37 cellular contexts compared by ENCODE assay signal in genomic region chr10:60613434-60613833, GRCh38.
"Had no signal": no experiment of that assay in that cellular context is flagged by ENCODE, and none has a peak within 500 bp of the region (broad histone marks: within the 10 kb centered on the region; RNA-seq: fewer than 3 reads in every experiment).

No MANE protein-coding gene starts in this region.

- DNase-seq: activated B cell treated with CpG ODN at 0.5 μM for 24 hours; activated CD4-positive, alpha-beta memory T cell treated with anti-CD3 and anti-CD28 coated beads for 36 hours; activated CD4-positive, alpha-beta T cell treated with anti-CD3 and anti-CD28 coated beads for 4 hours; activated CD4-positive, alpha-beta T cell treated with anti-CD3 and anti-CD28 coated beads, Interleukin-2, amount 10 ng/mL, durations not matched to agents 24 days and 14 days; activated CD4-positive, alpha-beta T cell treated with anti-CD3 and anti-CD28 coated beads, Interleukin-2, amount 50 U/mL, for 1 hour; activated CD4-positive, alpha-beta T cell treated with anti-CD3 and anti-CD28 coated beads, Interleukin-2, amount 50 U/mL, for 4 hours; activated CD4-positive, CD25-positive, alpha-beta regulatory T cell treated with anti-CD3 and anti-CD28 coated beads, Interleukin-2, amount 50 U/mL, for 72 hours; activated CD8-positive, alpha-beta memory T cell treated with anti-CD3 and anti-CD28 coated beads, Interleukin-2, amount 50 U/mL, for 4 hours; activated CD8-positive, alpha-beta T cell treated with anti-CD3 and anti-CD28 coated beads for 36 hours; activated effector memory CD4-positive, alpha-beta T cell treated with anti-CD3 and anti-CD28 coated beads, Interleukin-2, amount 50 U/mL, for 16 hours; activated gamma-delta T cell treated with Interleukin-2 at 50 U/mL for 16 hours; activated naive CD4-positive, alpha-beta T cell; activated naive CD4-positive, alpha-beta T cell treated with anti-CD3 and anti-CD28 coated beads for 36 hours; activated naive CD4-positive, alpha-beta T cell treated with anti-CD3 and anti-CD28 coated beads, Interleukin-2, amount 50 U/mL, for 16 hours; activated naive CD8-positive, alpha-beta T cell treated with anti-CD3 and anti-CD28 coated beads for 36 hours; activated T-cell treated with anti-CD3 and anti-CD28 coated beads for 4 hours; activated T-cell treated with anti-CD3 and anti-CD28 coated beads, Interleukin-2, amount 50 U/mL, for 1 hour; activated T-cell treated with anti-CD3 and anti-CD28 coated beads, Interleukin-2, amount 50 U/mL, for 4 hours; activated T-cell treated with anti-CD3 and anti-CD28 coated beads, Interleukin-2, amount 50 U/mL, for 72 hours; adrenal gland; amniotic stem cell; aorta; body of pancreas; brain microvascular endothelial cell; central memory CD4-positive, alpha-beta T cell; T-helper 1 cell; T-helper 2 cell; T-helper 9 cell had no signal

- H3K36me3 ChIP-seq: adrenal gland, brain microvascular endothelial cell, breast epithelium had no signal

- ATAC-seq: activated CD8-positive, alpha-beta T cell treated with anti-CD3 and anti-CD28 coated beads for 36 hours; activated naive CD4-positive, alpha-beta T cell treated with anti-CD3 and anti-CD28 coated beads, Interleukin-2, amount 50 U/mL, for 72 hours; activated T-cell treated with anti-CD3 and anti-CD28 coated beads, Interleukin-2, amount 50 U/mL, for 4 hours; activated T-cell treated with anti-CD3 and anti-CD28 coated beads, Interleukin-2, amount 50 U/mL, for 72 hours; activated T-helper 17 cell treated with anti-CD3 and anti-CD28 coated beads, Interleukin-2, amount 50 U/mL, for 72 hours; body of pancreas had no signal

- H3K27ac Mint-ChIP-seq: activated B cell treated with CpG ODN at 0.5 μM for 24 hours; activated CD4-positive, alpha-beta memory T cell treated with anti-CD3 and anti-CD28 coated beads for 36 hours; activated CD4-positive, alpha-beta T cell treated with anti-CD3 and anti-CD28 coated beads, Interleukin-2, amount 10 ng/mL, durations not matched to agents 24 days and 14 days; activated CD8-positive, alpha-beta T cell treated with anti-CD3 and anti-CD28 coated beads for 36 hours; activated naive CD4-positive, alpha-beta T cell treated with anti-CD3 and anti-CD28 coated beads for 36 hours; activated naive CD4-positive, alpha-beta T cell treated with anti-CD3 and anti-CD28 coated beads, Interleukin-2, amount 50 U/mL, for 72 hours; activated naive CD8-positive, alpha-beta T cell treated with anti-CD3 and anti-CD28 coated beads for 36 hours; activated T-cell treated with anti-CD3 and anti-CD28 coated beads, Interleukin-2, amount 50 U/mL, for 72 hours; activated T-helper 1 cell treated with anti-CD3 and anti-CD28 coated beads, Interleukin-12 subunit alpha, Interleukin-12 subunit beta, Interleukin-2, Interleukin-4 antibody, amounts not matched to agents 30 ng/mL and 10 ng/mL and 1 ng/mL, durations not matched to agents 14 hours and 24 hours and 36 hours; activated T-helper 17 cell treated with anti-CD3 and anti-CD28 coated beads, Interleukin-2, amount 50 U/mL, for 72 hours; T-helper 1 cell treated with Interleukin-12 subunit alpha and Interleukin-12 subunit beta and Interleukin-4 antibody, amounts not matched to agents 30 μg/mL and 1 μg/mL, for 36 hours; T-helper 2 cell treated with Interferon-gamma antibody and Interleukin-4, amounts not matched to agents 5 μg/mL and 100 μg/mL, for 36 hours had no signal

- H3K36me3 Mint-ChIP-seq: activated naive CD4-positive, alpha-beta T cell treated with anti-CD3 and anti-CD28 coated beads, Interleukin-2, amount 50 U/mL, for 72 hours; activated naive CD8-positive, alpha-beta T cell treated with anti-CD3 and anti-CD28 coated beads for 36 hours had no signal

- H3K27me3 ChIP-seq: adrenal gland, body of pancreas, brain microvascular endothelial cell, breast epithelium had no signal

- H3K27me3 Mint-ChIP-seq: activated B cell treated with CpG ODN at 0.5 μM for 24 hours; activated CD4-positive, alpha-beta memory T cell treated with anti-CD3 and anti-CD28 coated beads for 36 hours; activated CD4-positive, alpha-beta T cell treated with anti-CD3 and anti-CD28 coated beads, Interleukin-2, amount 10 ng/mL, durations not matched to agents 24 days and 14 days; activated CD8-positive, alpha-beta T cell treated with anti-CD3 and anti-CD28 coated beads for 36 hours; activated T-helper 17 cell treated with anti-CD3 and anti-CD28 coated beads, Interleukin-2, amount 50 U/mL, for 72 hours had no signal

- H3K4me1 Mint-ChIP-seq: activated B cell treated with CpG ODN at 0.5 μM for 24 hours had no signal

- H3K9me3 Mint-ChIP-seq: activated B cell treated with CpG ODN at 0.5 μM for 24 hours; activated CD4-positive, alpha-beta memory T cell treated with anti-CD3 and anti-CD28 coated beads for 36 hours; activated CD4-positive, alpha-beta T cell treated with anti-CD3 and anti-CD28 coated beads, Interleukin-2, amount 10 ng/mL, durations not matched to agents 24 days and 14 days; activated CD8-positive, alpha-beta T cell treated with anti-CD3 and anti-CD28 coated beads for 36 hours; activated naive CD4-positive, alpha-beta T cell treated with anti-CD3 and anti-CD28 coated beads for 36 hours; activated naive CD4-positive, alpha-beta T cell treated with anti-CD3 and anti-CD28 coated beads, Interleukin-2, amount 50 U/mL, for 72 hours; activated naive CD8-positive, alpha-beta T cell treated with anti-CD3 and anti-CD28 coated beads for 36 hours; activated T-cell treated with anti-CD3 and anti-CD28 coated beads, Interleukin-2, amount 50 U/mL, for 4 hours; activated T-cell treated with anti-CD3 and anti-CD28 coated beads, Interleukin-2, amount 50 U/mL, for 72 hours; activated T-helper 1 cell treated with anti-CD3 and anti-CD28 coated beads, Interleukin-12 subunit alpha, Interleukin-12 subunit beta, Interleukin-2, Interleukin-4 antibody, amounts not matched to agents 30 ng/mL and 10 ng/mL and 1 ng/mL, durations not matched to agents 14 hours and 24 hours and 36 hours; activated T-helper 17 cell treated with anti-CD3 and anti-CD28 coated beads, Interleukin-2, amount 50 U/mL, for 72 hours; T-helper 1 cell treated with Interleukin-12 subunit alpha and Interleukin-12 subunit beta and Interleukin-4 antibody, amounts not matched to agents 30 μg/mL and 1 μg/mL, for 36 hours; T-helper 2 cell treated with Interferon-gamma antibody and Interleukin-4, amounts not matched to agents 5 μg/mL and 100 μg/mL, for 36 hours had no signal

- H3K4me3 Mint-ChIP-seq: activated B cell treated with CpG ODN at 0.5 μM for 24 hours; activated CD4-positive, alpha-beta memory T cell treated with anti-CD3 and anti-CD28 coated beads for 36 hours; activated CD4-positive, alpha-beta T cell treated with anti-CD3 and anti-CD28 coated beads, Interleukin-2, amount 10 ng/mL, durations not matched to agents 24 days and 14 days; activated CD8-positive, alpha-beta T cell treated with anti-CD3 and anti-CD28 coated beads for 36 hours; activated naive CD4-positive, alpha-beta T cell treated with anti-CD3 and anti-CD28 coated beads for 36 hours; activated naive CD8-positive, alpha-beta T cell treated with anti-CD3 and anti-CD28 coated beads for 36 hours; activated T-cell treated with anti-CD3 and anti-CD28 coated beads, Interleukin-2, amount 50 U/mL, for 4 hours; activated T-cell treated with anti-CD3 and anti-CD28 coated beads, Interleukin-2, amount 50 U/mL, for 72 hours; activated T-helper 1 cell treated with anti-CD3 and anti-CD28 coated beads, Interleukin-12 subunit alpha, Interleukin-12 subunit beta, Interleukin-2, Interleukin-4 antibody, amounts not matched to agents 30 ng/mL and 10 ng/mL and 1 ng/mL, durations not matched to agents 14 hours and 24 hours and 36 hours; activated T-helper 17 cell treated with anti-CD3 and anti-CD28 coated beads, Interleukin-2, amount 50 U/mL, for 72 hours; T-helper 1 cell treated with Interleukin-12 subunit alpha and Interleukin-12 subunit beta and Interleukin-4 antibody, amounts not matched to agents 30 μg/mL and 1 μg/mL, for 36 hours; T-helper 2 cell treated with Interferon-gamma antibody and Interleukin-4, amounts not matched to agents 5 μg/mL and 100 μg/mL, for 36 hours had no signal

- H3K4me3 ChIP-seq: adrenal gland, body of pancreas, breast epithelium had no signal

- FAIRE-seq: astrocyte, TTC549 had no signal

- H3K9me3 ChIP-seq: adrenal gland, body of pancreas, breast epithelium had no signal

- H3K4me1 ChIP-seq: adrenal gland, body of pancreas, breast epithelium had no signal

- H3K27ac ChIP-seq: adrenal gland, body of pancreas, brain microvascular endothelial cell, breast epithelium, VCaP had no signal
